In the genomic region with DNA sequence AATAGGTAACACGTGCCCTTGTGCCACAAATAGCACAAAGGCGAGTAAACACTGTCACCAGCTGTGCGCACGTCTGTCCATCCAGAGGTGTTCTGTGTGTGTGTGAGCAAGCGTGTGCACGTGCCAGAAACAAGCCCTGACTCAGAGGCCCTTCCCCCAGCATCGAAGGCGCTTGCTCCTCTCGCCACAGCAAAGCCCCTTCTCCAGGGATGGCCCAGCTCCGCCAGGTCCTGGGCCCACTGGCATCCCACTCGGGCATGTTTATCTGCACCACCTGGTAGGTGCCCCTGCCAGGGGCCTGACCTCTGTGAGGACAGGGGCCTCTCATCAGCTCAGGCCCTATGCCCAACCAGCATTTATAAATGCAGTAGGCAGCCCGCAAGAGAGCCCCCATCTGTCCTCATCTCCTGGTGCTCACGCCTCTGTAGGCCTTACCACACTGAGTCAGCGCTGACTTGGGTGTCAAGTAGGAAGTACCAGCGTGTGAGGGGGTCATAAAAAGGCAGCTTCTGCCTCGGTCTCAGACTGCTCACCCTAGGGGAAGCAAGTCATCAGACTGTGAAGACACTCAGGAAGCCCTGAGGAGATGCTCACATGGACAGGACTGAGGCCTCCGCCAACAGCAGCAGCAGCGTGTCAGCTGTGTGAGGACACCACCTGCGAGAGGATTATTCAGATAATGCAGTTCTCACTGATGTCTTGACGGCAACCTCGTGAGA, we compare ENCODE assay signal across 11 cellular contexts. TPM values are rescaled to one million over a fixed set of nuclear protein-coding genes. Genes with fewer than 3 reads are reported as not detected.
DNase-seq lines count a peak whose midpoint lies in the region; ATAC-seq and TF ChIP-seq lines count a peak whose summit lies in the region.
"Had no signal": no experiment of that assay in that cellular context is flagged by ENCODE, and none has a peak within 500 bp of the region (broad histone marks: within the 10 kb centered on the region; RNA-seq: fewer than 3 reads in every experiment).

No MANE protein-coding gene starts in this region.

- H4K91ac ChIP-seq in mesenchymal stem cell (ENCODE audit: low read length): no peak overlapping the region

- intact Hi-C loops in testis (cut with DNase I; ENCODE audit: low total_unique reads): no loop called here

- no peak for TF ChIP-seq POLR2A in testis (IDR thresholded peaks at IDR 0.05)

- H3K4me2 ChIP-seq in mesenchymal stem cell (ENCODE audit: low read length, poor library complexity, severe bottlenecking): no peak overlapping the region

- no peak overlapping the region for H4K8ac ChIP-seq in mesenchymal stem cell (ENCODE audit: low read length)

- no peak overlapping the region for H3K9ac ChIP-seq in mesenchymal stem cell (ENCODE audit: low read length)

- no peak overlapping the region for H3K4ac ChIP-seq in mesenchymal stem cell (ENCODE audit: low read depth in 1 of 2, low read length in 2 of 2)

- peaks cover 22% of the 10 kb centered on the region for H3K4me1 ChIP-seq in mesenchymal stem cell (ENCODE audit: control insufficient read depth, insufficient read depth, low read depth, low read length)
- peaks cover 11% of the 10 kb centered on the region for H3K4me1 ChIP-seq in testis

- H3K79me1 ChIP-seq in mesenchymal stem cell (replicated peaks; ENCODE audit: low read length, poor library complexity, severe bottlenecking): no peaks in the 10 kb centered on the region

- no peak overlapping the region for H3K14ac ChIP-seq in mesenchymal stem cell (ENCODE audit: low read length in 2 of 2)

- H2AK5ac ChIP-seq in mesenchymal stem cell (ENCODE audit: low read length, severe bottlenecking): no peak overlapping the region

- no peak overlapping the region for H2BK120ac ChIP-seq in mesenchymal stem cell (ENCODE audit: low read depth, low read length)

- ATAC-seq in HG03280 (IDR thresholded peaks at IDR 0.05; ENCODE audit: unreplicated experiment): peak; percentile 55

- peaks cover 0 to 26% of the 10 kb centered on the region in 2 experiments for H3K27me3 ChIP-seq in mesenchymal stem cell (ENCODE audit: control insufficient read depth in 1 of 2, insufficient read depth in 1 of 2, low read length in 2 of 2)
- no peaks in the 10 kb centered on the region for H3K27me3 ChIP-seq in testis

- DNase-seq in EL (peak; percentile 47), SIG-M5 treated with dmso at 0.1 percent for 504 hours (lab: John Stamatoyannopoulos, UW; ENCODE audit: unreplicated experiment) (peak; percentile 94), mesenchymal stem cell (peak; percentile 80), cerebellum (ENCODE audit: low spot score) (no peak), NCI-H1436 treated with DMSO at 0.1 percent for 48 hours (lab: John Stamatoyannopoulos, UW) (no peak), NCI-H1092 treated with DMSO at 0.1 percent for 48 hours (lab: John Stamatoyannopoulos, UW) (no peak), testis (no peak)
- DNase-seq: effector memory CD4-positive, alpha-beta T cell; NCI-H187; T-helper 1 cell had no signal

- no peak overlapping the region for H2AFZ ChIP-seq in mesenchymal stem cell (ENCODE audit: low read depth, low read length)

- 65% methylated on average over 21 of the region's 21 CpGs for WGBS in mesenchymal stem cell
- WGBS in testis, 2 donors: 69 to 76% methylated on average over 11 to 21 of the region's 21 CpGs

- H2BK12ac ChIP-seq in mesenchymal stem cell (ENCODE audit: low read length in 2 of 2): no peak overlapping the region

- H3K9me3 ChIP-seq in mesenchymal stem cell (ENCODE audit: control insufficient read depth, low read length) (no peaks in the 10 kb centered on the region), testis (no peaks in the 10 kb centered on the region)

- H3K4me3 ChIP-seq in mesenchymal stem cell (ENCODE audit: insufficient read depth in 1 of 2, low read depth in 1 of 2, low read length in 2 of 2) (no peak overlapping the region), testis (no peak overlapping the region)

- no peak overlapping the region for H2BK5ac ChIP-seq in mesenchymal stem cell (ENCODE audit: low read depth, low read length, poor library complexity, severe bottlenecking)

- H3K36me3 ChIP-seq in mesenchymal stem cell (ENCODE audit: control insufficient read depth in 1 of 2, insufficient read depth in 2 of 2, low read depth in 1 of 2, low read length in 2 of 2) (no peaks in the 10 kb centered on the region), testis (ENCODE audit: low read depth, missing control alignments) (no peaks in the 10 kb centered on the region)

- TF ChIP-seq CTCF in testis (IDR thresholded peaks at IDR 0.05): no peak

- no peak overlapping the region for H2BK15ac ChIP-seq in mesenchymal stem cell (ENCODE audit: low read depth, poor library complexity, severe bottlenecking)

- H3K23ac ChIP-seq in mesenchymal stem cell (ENCODE audit: low read length in 2 of 2): no peak overlapping the region

- H3K18ac ChIP-seq in mesenchymal stem cell (ENCODE audit: low read depth in 1 of 2, low read length in 2 of 2): no peak overlapping the region

- H3K27ac ChIP-seq in mesenchymal stem cell (ENCODE audit: low read length, poor library complexity, severe bottlenecking) (peak overlapping the region; percentile 10), testis (no peak overlapping the region)

RNA-seq across cellular contexts. Expression of a gene that starts 10.8 kb away (rescaled TPM):
- polyA plus RNA-seq in mesenchymal stem cell (2013, experiment 1 of 2): not detected
- not detected for polyA plus RNA-seq in mesenchymal stem cell (2013, experiment 2 of 2)
- 1.6 TPM for total RNA-seq in cerebellum
- not detected for total RNA-seq in testis
- polyA plus RNA-seq in testis (ENCODE audit: insufficient read depth, low read depth, low replicate concordance): not detected

RNA-seq across cellular contexts. Expression of a gene that starts 28.1 kb away (rescaled TPM):
- polyA plus RNA-seq in mesenchymal stem cell (2013, experiment 1 of 2): 8.4 TPM
- 6.9 TPM for polyA plus RNA-seq in mesenchymal stem cell (2013, experiment 2 of 2)
- total RNA-seq in cerebellum: 17.6 TPM
- 10 to 100 TPM; 12.4 to 28.1 TPM for total RNA-seq in testis
- 58.5 TPM for polyA plus RNA-seq in testis (ENCODE audit: insufficient read depth, low read depth, low replicate concordance)

RNA-seq across cellular contexts. Expression of a gene that starts 55.0 kb away (rescaled TPM):
- 42.7 TPM for polyA plus RNA-seq in mesenchymal stem cell (2013, experiment 1 of 2)
- 42.4 TPM for polyA plus RNA-seq in mesenchymal stem cell (2013, experiment 2 of 2)
- total RNA-seq in cerebellum (27.6 TPM), testis (10 to 100 TPM; 59.4 to 82.2 TPM)
- 36.1 TPM for polyA plus RNA-seq in testis (ENCODE audit: insufficient read depth, low read depth, low replicate concordance)

RNA-seq across cellular contexts. Expression of a gene that starts 55.3 kb away (rescaled TPM):
- 20.4 TPM for polyA plus RNA-seq in mesenchymal stem cell (2013, experiment 1 of 2)
- 21.2 TPM for polyA plus RNA-seq in mesenchymal stem cell (2013, experiment 2 of 2)
- total RNA-seq in cerebellum (9.6 TPM), testis (1 to 10 TPM; 3.9 to 4.8 TPM)
- polyA plus RNA-seq in testis (ENCODE audit: insufficient read depth, low read depth, low replicate concordance): 5.7 TPM

Comparison
In these comparisons a context has a peak if more than half of its experiments do, and no peak if none do; other contexts are left out.
1. DNase-seq: peak in EL (single experiment), SIG-M5 treated with dmso at 0.1 percent for 504 hours (single experiment) and mesenchymal stem cell (single experiment); none in cerebellum (single experiment), NCI-H1436 treated with DMSO at 0.1 percent for 48 hours (single experiment), NCI-H1092 treated with DMSO at 0.1 percent for 48 hours (single experiment) and testis (single experiment).